Comparison of ENCODE assay signal across 8 cellular contexts in the genomic region with DNA sequence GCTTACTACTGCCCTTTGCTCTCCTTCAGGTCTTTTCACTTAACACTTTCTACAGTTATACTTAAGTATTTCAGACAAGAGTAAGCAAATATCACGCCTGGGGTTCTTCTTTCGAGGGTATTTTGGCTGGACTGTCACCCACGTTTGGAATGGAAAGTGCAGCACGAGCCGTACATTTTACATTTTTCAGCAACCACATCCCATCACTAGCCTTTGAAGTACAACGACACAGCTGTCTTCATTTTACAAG. TPM values are rescaled to one million over a fixed set of nuclear protein-coding genes. Genes with fewer than 3 reads are reported as not detected.
DNase-seq lines count a peak whose midpoint lies in the region; ATAC-seq, FAIRE-seq and TF ChIP-seq lines count a peak whose summit lies in the region.

No MANE protein-coding gene starts in this region.

- no peaks in the 10 kb centered on the region; the same call in none of the 2 replicates for H3K23me2 ChIP-seq in H1 (ENCODE audit: low read depth, low read length)

- no peaks in the 10 kb centered on the region for H3K36me3 ChIP-seq in CD8-positive, alpha-beta T cell (ENCODE audit: insufficient read depth, low read length)
- no peaks in the 10 kb centered on the region; a peak in 2 of 8 replicates for H3K36me3 ChIP-seq in H1 (ENCODE audit: control insufficient read depth in 2 of 4, insufficient read depth in 4 of 4, low read length in 3 of 4)
- peaks cover 0 to 22% of the 10 kb centered on the region in 2 donors for H3K36me3 ChIP-seq in neuronal stem cell (replicated peaks in 1 of 2; ENCODE audit: control insufficient read depth in 2 of 2, insufficient read depth in 2 of 2, low read length in 2 of 2)

- no peaks in the 10 kb centered on the region for H3K79me1 ChIP-seq in H1 (ENCODE audit: low read depth, low read length)
- H3K79me1 ChIP-seq in neuronal stem cell (ENCODE audit: low read depth, low read length) = no peaks in the 10 kb centered on the region

- peak overlapping the region; percentile 58 for H2BK5ac ChIP-seq in H1 (ENCODE audit: low read depth, low read length)
- H2BK5ac ChIP-seq in neuronal stem cell (ENCODE audit: low read length) = no peak overlapping the region

- TF ChIP-seq RAD21 in H1 (IDR thresholded peaks at IDR 0.05 in 1 of 2, conservative IDR thresholded peaks at IDR 0.05 in 1 of 2; ENCODE audit: low read depth in 2 of 2, low read length in 2 of 2) = no peak

- no peaks in the 10 kb centered on the region for H4K20me1 ChIP-seq in H1 (replicated peaks in 1 of 2; ENCODE audit: control insufficient read depth in 1 of 2, insufficient read depth in 2 of 2, low read length in 2 of 2)

- H2BK120ac ChIP-seq in H1 (replicated peaks; ENCODE audit: low read depth, low read length) (peak overlapping the region; percentile 86), neuronal stem cell (ENCODE audit: low read depth, low read length) (no peak overlapping the region)

- H4K5ac ChIP-seq in H1 (ENCODE audit: insufficient read length, low read depth, low read length) = peak overlapping the region; percentile 76

- H3K79me2 ChIP-seq in H1 (ENCODE audit: control insufficient read depth in 1 of 2, insufficient read depth in 2 of 2, low read length in 2 of 2) = peaks cover 0 to 6% of the 10 kb centered on the region in 2 experiments; a peak in 2 of 4 replicates

- no peak for ATAC-seq in CD8-positive, alpha-beta T cell
- no peak for ATAC-seq in GM21360 (IDR thresholded peaks at IDR 0.05; ENCODE audit: unreplicated experiment)

- peak overlapping the region; percentile 82 for H3K4me3 Mint-ChIP-seq in CD8-positive, alpha-beta T cell

- POLR2A ChIA-PET in CD8-positive, alpha-beta T cell (lab: Charles Lee) = interaction anchor here (0.5 to 3.1 kb wide), 15 partner anchors 8 to 371 kb away, joined by 3 to 37 read pairs (median 4); a partner anchor contains a TSS
- POLR2A ChIA-PET in H1 (lab: Charles Lee; ENCODE audit: partially characterized antibody) = interaction anchor here (0.6 to 2.3 kb wide), 13 partner anchors 9 to 607 kb away, joined by 3 to 17 read pairs (median 4); a partner anchor contains a TSS

- peak overlapping the region; percentile 55 for H3K4me3 ChIP-seq in CD8-positive, alpha-beta T cell (ENCODE audit: low read depth, low read length)
- H3K4me3 ChIP-seq in NB4 (ENCODE audit: low read depth, low read length) (peak overlapping the region; percentile 86), H1 (ENCODE audit: extremely low read depth in 1 of 4, insufficient read depth in 2 of 4, low read depth in 3 of 4, low read length in 4 of 4) (peak overlapping the region; percentile 67 to 79 (median 72)), neuronal stem cell (ENCODE audit: low read length in 2 of 2) (peak overlapping the region; percentile 61 to 82)

- H3K27me3 ChIP-seq in CD8-positive, alpha-beta T cell (ENCODE audit: insufficient read depth, low read length) = no peaks in the 10 kb centered on the region
- no peaks in the 10 kb centered on the region for H3K27me3 ChIP-seq in H1 (replicated peaks in 1 of 4; ENCODE audit: control insufficient read depth in 3 of 4, extremely low read depth in 1 of 4, insufficient read depth in 3 of 4, low read length in 3 of 4)
- no peaks in the 10 kb centered on the region for H3K27me3 ChIP-seq in neuronal stem cell (ENCODE audit: control insufficient read depth in 3 of 3, insufficient read depth in 3 of 3, low read depth in 1 of 3, low read length in 3 of 3)

- H3K9me3 ChIP-seq in CD8-positive, alpha-beta T cell (ENCODE audit: low read length) = no peaks in the 10 kb centered on the region
- H3K9me3 ChIP-seq in H1 (ENCODE audit: insufficient read depth in 2 of 2, low read depth in 1 of 2, low read length in 1 of 2) (no peaks in the 10 kb centered on the region), neuronal stem cell (replicated peaks in 1 of 2; ENCODE audit: control insufficient read depth in 2 of 2, insufficient read depth in 1 of 2, low read depth in 1 of 2, low read length in 2 of 2) (no peaks in the 10 kb centered on the region)

- H3K14ac ChIP-seq in H1 (ENCODE audit: insufficient read length) (no peak overlapping the region), neuronal stem cell (ENCODE audit: low read length) (no peak overlapping the region)

- H4K8ac ChIP-seq in H1 (ENCODE audit: extremely low read depth, insufficient read depth, low read length) (peak overlapping the region; percentile 68; the same call in 1 of the 2 replicates), neuronal stem cell (ENCODE audit: low read depth, low read length) (no peak overlapping the region)

- H2AFZ ChIP-seq in H1 (ENCODE audit: low read length) (peak overlapping the region; percentile 52), neuronal stem cell (ENCODE audit: low read length) (peak overlapping the region; percentile 86)

- TF ChIP-seq EP300 in H1 (IDR thresholded peaks at IDR 0.05; ENCODE audit: borderline replicate concordance in 1 of 2, low read depth in 2 of 2, low read length in 2 of 2) = no peak

- no peaks in the 10 kb centered on the region for H3K27me3 Mint-ChIP-seq in CD8-positive, alpha-beta T cell (ENCODE audit: low read depth)

- H2BK12ac ChIP-seq in H1 (ENCODE audit: low read depth, low read length) (no peak overlapping the region), neuronal stem cell (ENCODE audit: low read length) (no peak overlapping the region)

- peaks cover 28% of the 10 kb centered on the region for H3K4me1 Mint-ChIP-seq in CD8-positive, alpha-beta T cell (ENCODE audit: low read depth)

- FAIRE-seq in H1 (lab: Jason Lieb, UNC) = no peak

- no peak for DNase-seq in CD8-positive, alpha-beta T cell
- DNase-seq in NB4 (ENCODE audit: low read depth) (no peak), H1 (ENCODE audit: low read depth in 1 of 2, low spot score in 2 of 2) (no peak), neuronal stem cell (ENCODE audit: low spot score) (no peak), middle frontal gyrus (ENCODE audit: extremely low spot score, low spot score) (no peak), NCI-H1092 (lab: John Stamatoyannopoulos, UW) (no peak), RPMI8226 (no peak)

- H3K27ac ChIP-seq in CD8-positive, alpha-beta T cell (ENCODE audit: low read depth, low read length) = peak overlapping the region; percentile 95
- H3K27ac ChIP-seq in H1 (ENCODE audit: low read depth, low read length) (no peak overlapping the region; the same call in 1 of the 2 replicates), neuronal stem cell (replicated peaks; ENCODE audit: low read length) (no peak overlapping the region)

- H2AK5ac ChIP-seq in H1 (ENCODE audit: low read depth, low read length) (no peak overlapping the region), neuronal stem cell (ENCODE audit: low read depth, low read length) (no peak overlapping the region)

- H3K4me1 ChIP-seq in CD8-positive, alpha-beta T cell (ENCODE audit: insufficient read depth, low read length) = peaks cover 20% of the 10 kb centered on the region
- H3K4me1 ChIP-seq in H1 (replicated peaks in 1 of 4; ENCODE audit: control insufficient read depth in 3 of 4, insufficient read depth in 4 of 4, low read length in 3 of 4) (no peaks in the 10 kb centered on the region; a peak in 1 of 7 replicates), neuronal stem cell (ENCODE audit: control insufficient read depth in 2 of 2, insufficient read depth in 1 of 2, low read depth in 1 of 2, low read length in 2 of 2) (no peaks in the 10 kb centered on the region)

- H2BK15ac ChIP-seq in H1 (ENCODE audit: low read length) (no peak overlapping the region), neuronal stem cell (ENCODE audit: low read length) (no peak overlapping the region)

- no peak overlapping the region for H3K4ac ChIP-seq in H1 (replicated peaks; ENCODE audit: insufficient read length, low read depth, low read length)
- no peak overlapping the region for H3K4ac ChIP-seq in neuronal stem cell (ENCODE audit: low read length)

- H4K91ac ChIP-seq in H1 (replicated peaks; ENCODE audit: insufficient read length, low read length) (peak overlapping the region; percentile 69), neuronal stem cell (ENCODE audit: low read depth, low read length, poor library complexity) (no peak overlapping the region)

- no peak overlapping the region for H2BK20ac ChIP-seq in H1 (ENCODE audit: low read length)

- intact Hi-C loops in CD8-positive, alpha-beta T cell (cut with DNase I, micrococcal nuclease) = loop anchor here (1.0 to 5.0 kb wide), 16 partner anchors 42 to 764 kb away; a partner anchor contains a TSS

- H3K18ac ChIP-seq in H1 (ENCODE audit: extremely low read depth, low read length) (no peak overlapping the region), neuronal stem cell (ENCODE audit: low read length) (no peak overlapping the region)

- no peaks in the 10 kb centered on the region for H3K9me3 Mint-ChIP-seq in CD8-positive, alpha-beta T cell

- no peak for TF ChIP-seq CTCF in CD8-positive, alpha-beta T cell (IDR thresholded peaks at IDR 0.05)
- TF ChIP-seq CTCF in NB4 (IDR thresholded peaks at IDR 0.05; ENCODE audit: low read depth, low read length) (no peak), H1 (IDR thresholded peaks at IDR 0.05; ENCODE audit: control extremely low read depth in 1 of 3, insufficient read depth in 1 of 3, low read depth in 1 of 3, low read length in 3 of 3) (no peak)

- WGBS in H1 (ENCODE audit: extremely low coverage in 1 of 2, insufficient coverage in 1 of 2, insufficient read length in 1 of 2, insufficient replicate concordance in 2 of 2, low coverage in 1 of 2, low lambda C conversion rate in 2 of 2, missing lambda C conversion rate in 1 of 2), 2 experiments = 3% methylated on average over 6 of the region's 6 CpGs; no CpG with 5 or more reads in 1 of the 2 experiments
- no CpG with 5 or more reads among the region's 6 CpGs for WGBS in neuronal stem cell (ENCODE audit: extremely low coverage in 2 of 2, insufficient read length in 2 of 2, insufficient replicate concordance in 1 of 2), 2 donors

- peak overlapping the region; percentile 65 for H3K56ac ChIP-seq in H1 (replicated peaks; ENCODE audit: insufficient read length, low read depth, low read length)

- peak overlapping the region; percentile 96 for H3K27ac Mint-ChIP-seq in CD8-positive, alpha-beta T cell

- TF ChIP-seq POLR2A in NB4 (IDR thresholded peaks at IDR 0.05; ENCODE audit: extremely low read depth, insufficient read length) (no peak), H1 (IDR thresholded peaks at IDR 0.05; ENCODE audit: control extremely low read depth in 1 of 2, low read depth in 2 of 2, low read length in 2 of 2) (no peak)

- H3K9ac ChIP-seq in H1 (replicated peaks in 1 of 4; ENCODE audit: extremely low read depth in 1 of 4, low read depth in 3 of 4, low read length in 3 of 4) (peak overlapping the region; percentile 34 to 79 (median 58); a peak in 6 of 7 replicates), neuronal stem cell (ENCODE audit: low read depth, low read length, poor library complexity) (peak overlapping the region; percentile 26)

- H3K4me2 ChIP-seq in H1 (ENCODE audit: insufficient read depth in 1 of 2, low read depth in 2 of 2, low read length in 2 of 2) (peak overlapping the region; percentile 75 to 85), neuronal stem cell (ENCODE audit: insufficient read depth, low read length, poor library complexity, severe bottlenecking) (peak overlapping the region; percentile 53)

- H3K36me3 Mint-ChIP-seq in CD8-positive, alpha-beta T cell = peaks cover 24% of the 10 kb centered on the region

- H3K23ac ChIP-seq in H1 (ENCODE audit: insufficient read length) (no peak overlapping the region), neuronal stem cell (ENCODE audit: low read depth, low read length, poor library complexity) (no peak overlapping the region)

- CTCF ChIA-PET in CD8-positive, alpha-beta T cell (lab: Charles Lee) = interaction anchor here (2.3 kb wide), 1 partner anchor 63 kb away, joined by 7 read pairs; a partner anchor contains a TSS
- CTCF ChIA-PET in H1 (lab: Charles Lee; ENCODE audit: partially characterized antibody) = interaction anchor here (1.1 kb wide), 1 partner anchor 377 kb away, joined by 3 read pairs; no protein-coding TSS in a partner anchor

RNA-seq across cellular contexts. Expression of a gene that starts 0.3 kb away (rescaled TPM):
- 100 to 1,000 TPM; 227 to 230 TPM for total RNA-seq in CD8-positive, alpha-beta T cell
- total RNA-seq in H1 (2021; fragmentation: NEBNext Ultra II Directional; extraction: Animal tissue kit (Norgen Biotek cat#: 25700)) = 32.0 and 34.0 TPM in 2 replicates
- polyA plus RNA-seq in H1 (2011; rRNA removed) = 11.2 and 11.3 TPM in 2 replicates
- 15.3 TPM for polyA plus RNA-seq in H1 (2011; cell fraction: cytosol; rRNA removed)
- 10.8 TPM for polyA plus RNA-seq in H1 (2011; cell fraction: nucleus; rRNA removed)
- 23.6 to 32.4 TPM (median 24.0 TPM) in 4 replicates for polyA plus RNA-seq in H1 (2012, experiment 1 of 2)
- polyA plus RNA-seq in H1 (2012, experiment 2 of 2) = 12.3 TPM
- 49.0 TPM for polyA plus RNA-seq in H1 (2013, experiment 1 of 2)
- 49.4 TPM for polyA plus RNA-seq in H1 (2013, experiment 2 of 2)
- polyA minus RNA-seq in H1 (2011; rRNA and poly(A)+ RNA removed) = 3.8 and 4.8 TPM in 2 replicates
- polyA minus RNA-seq in H1 (2011; cell fraction: cytosol; rRNA and poly(A)+ RNA removed) = 6.4 TPM
- 20.3 TPM for polyA minus RNA-seq in H1 (2011; cell fraction: nucleus; rRNA and poly(A)+ RNA removed)
- 45.0 TPM for polyA plus RNA-seq in neuronal stem cell (2013, experiment 1 of 2)
- 53.5 TPM for polyA plus RNA-seq in neuronal stem cell (2013, experiment 2 of 2)
